In the genomic region with DNA sequence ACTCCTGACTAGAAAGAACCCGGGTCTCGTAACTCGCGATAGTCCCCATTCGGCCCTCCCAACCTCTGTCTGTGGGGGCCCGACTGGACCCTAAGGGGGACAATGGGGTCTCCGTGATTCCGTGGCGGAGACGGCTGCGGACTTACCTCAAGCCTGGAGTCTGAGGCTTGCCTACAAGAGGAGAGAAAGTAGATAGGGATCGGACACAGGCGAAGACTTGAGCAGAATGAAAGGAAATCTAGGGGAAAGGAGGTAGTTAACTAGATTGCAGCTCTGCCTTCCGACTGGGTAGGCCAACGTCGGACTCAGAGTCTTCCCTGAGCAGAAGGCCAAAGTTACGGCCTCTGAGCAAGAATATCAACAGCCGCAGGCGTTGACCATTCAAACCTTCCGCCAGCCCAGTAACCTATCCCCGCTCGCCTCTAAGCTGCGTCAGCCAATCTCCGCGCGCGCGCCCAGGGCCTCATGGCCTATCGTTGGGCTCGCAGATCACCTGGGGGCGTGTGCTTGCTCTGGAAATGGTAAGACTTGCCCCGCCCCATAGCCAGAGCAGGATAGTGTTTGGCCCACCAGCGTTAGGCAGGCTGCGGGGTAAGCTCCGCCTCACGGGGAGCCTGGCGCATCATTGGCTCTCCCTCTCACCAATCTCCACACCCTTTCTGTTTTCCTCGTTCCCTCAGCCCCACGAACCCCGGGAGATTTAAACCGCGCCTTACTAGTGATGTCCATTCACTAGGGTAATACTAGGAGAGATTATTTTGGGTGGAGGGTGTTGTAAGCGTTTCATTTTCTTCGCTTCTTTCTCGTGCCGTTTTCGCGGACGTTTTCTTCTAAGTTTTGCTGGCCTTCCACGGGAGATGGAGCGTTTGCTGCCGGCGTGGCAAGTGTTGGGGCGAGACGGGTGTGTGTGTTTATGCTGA, we compare ENCODE assay signal across 1 cellular context.
TF ChIP-seq lines count a peak whose summit lies in the region.

A gene (minus strand): TSS at position 356 of the 920 bp plus-strand sequence. CDS start 624 bp downstream, outside the sequence.

TF ChIP-seq in GM12878, 131 proteins besides CTCF, POLR2A, EP300 and RAD21 (continued from another document and continues in another):
- TF ChIP-seq, protein P1, sequence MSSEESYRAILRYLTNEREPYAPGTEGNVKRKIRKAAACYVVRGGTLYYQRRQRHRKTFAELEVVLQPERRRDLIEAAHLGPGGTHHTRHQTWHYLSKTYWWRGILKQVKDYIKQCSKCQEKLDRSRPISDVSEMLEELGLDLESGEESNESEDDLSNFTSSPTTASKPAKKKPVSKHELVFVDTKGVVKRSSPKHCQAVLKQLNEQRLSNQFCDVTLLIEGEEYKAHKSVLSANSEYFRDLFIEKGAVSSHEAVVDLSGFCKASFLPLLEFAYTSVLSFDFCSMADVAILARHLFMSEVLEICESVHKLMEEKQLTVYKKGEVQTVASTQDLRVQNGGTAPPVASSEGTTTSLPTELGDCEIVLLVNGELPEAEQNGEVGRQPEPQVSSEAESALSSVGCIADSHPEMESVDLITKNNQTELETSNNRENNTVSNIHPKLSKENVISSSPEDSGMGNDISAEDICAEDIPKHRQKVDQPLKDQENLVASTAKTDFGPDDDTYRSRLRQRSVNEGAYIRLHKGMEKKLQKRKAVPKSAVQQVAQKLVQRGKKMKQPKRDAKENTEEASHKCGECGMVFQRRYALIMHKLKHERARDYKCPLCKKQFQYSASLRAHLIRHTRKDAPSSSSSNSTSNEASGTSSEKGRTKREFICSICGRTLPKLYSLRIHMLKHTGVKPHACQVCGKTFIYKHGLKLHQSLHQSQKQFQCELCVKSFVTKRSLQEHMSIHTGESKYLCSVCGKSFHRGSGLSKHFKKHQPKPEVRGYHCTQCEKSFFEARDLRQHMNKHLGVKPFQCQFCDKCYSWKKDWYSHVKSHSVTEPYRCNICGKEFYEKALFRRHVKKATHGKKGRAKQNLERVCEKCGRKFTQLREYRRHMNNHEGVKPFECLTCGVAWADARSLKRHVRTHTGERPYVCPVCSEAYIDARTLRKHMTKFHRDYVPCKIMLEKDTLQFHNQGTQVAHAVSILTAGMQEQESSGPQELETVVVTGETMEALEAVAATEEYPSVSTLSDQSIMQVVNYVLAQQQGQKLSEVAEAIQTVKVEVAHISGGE (CRISPR knock-in tag; IDR thresholded peaks at IDR 0.05) = no peak
- TF ChIP-seq HDGF (IDR thresholded peaks at IDR 0.05) (peak; percentile 97; the same call in 1 of the 2 replicates), ZNF622 (IDR thresholded peaks at IDR 0.05) (no peak), FOXK2 (IDR thresholded peaks at IDR 0.05) (peak; percentile 91), ZZZ3 (IDR thresholded peaks at IDR 0.05; ENCODE audit: control insufficient read depth, insufficient read length, low read depth) (no peak), EGR1 (IDR thresholded peaks at IDR 0.05; ENCODE audit: borderline replicate concordance in 1 of 2, low read depth in 2 of 2, low read length in 2 of 2) (no peak), HDAC2 (IDR thresholded peaks at IDR 0.05) (no peak), JUND (IDR thresholded peaks at IDR 0.05; ENCODE audit: low read depth, low read length) (no peak), LARP7 (IDR thresholded peaks at IDR 0.05) (no peak), WRNIP1 (IDR thresholded peaks at IDR 0.05; ENCODE audit: borderline replicate concordance, low read depth, low read length) (no peak), KAT2A (conservative IDR thresholded peaks at IDR 0.05; ENCODE audit: control insufficient read depth, low read depth, low read length) (no peak), RBBP5 (conservative IDR thresholded peaks at IDR 0.05) (no peak), NFIC (IDR thresholded peaks at IDR 0.05; ENCODE audit: low read depth, low read length) (no peak), CREB1 (IDR thresholded peaks at IDR 0.05; ENCODE audit: low read depth) (peak; percentile 67; the same call in 1 of the 2 replicates), PAX5 (IDR thresholded peaks at IDR 0.05; ENCODE audit: borderline replicate concordance, low read depth, low read length) (peak; percentile 73; the same call in 1 of the 2 replicates), CBX3 (IDR thresholded peaks at IDR 0.05; ENCODE audit: borderline replicate concordance, low read depth) (no peak), RB1 (IDR thresholded peaks at IDR 0.05; ENCODE audit: borderline replicate concordance) (no peak), TAF1 (IDR thresholded peaks at IDR 0.05; ENCODE audit: borderline replicate concordance, low read depth, low read length) (no peak), POLR2AphosphoS5 (IDR thresholded peaks at IDR 0.05; ENCODE audit: low read length) (peak; percentile 74), RFX5 (IDR thresholded peaks at IDR 0.05; ENCODE audit: low read depth, low read length) (0 out of 2 replicates have a peak, but pooled peaks have one; percentile 51), NRF1 (conservative IDR thresholded peaks at IDR 0.05; ENCODE audit: low read depth, low read length) (0 out of 2 replicates have a peak, but pooled peaks have one; percentile 46), RUNX3 (IDR thresholded peaks at IDR 0.05; ENCODE audit: low read length) (no peak), SP1 (IDR thresholded peaks at IDR 0.05; ENCODE audit: low read depth, low read length) (peak; percentile 96), ESRRA (IDR thresholded peaks at IDR 0.05; ENCODE audit: low read length) (0 out of 2 replicates have a peak, but pooled peaks have one; percentile 14), MYC (IDR thresholded peaks at IDR 0.05; ENCODE audit: insufficient read depth, insufficient read length, insufficient replicate concordance, low read length, severe bottlenecking) (no peak), SIN3A (IDR thresholded peaks at IDR 0.05; ENCODE audit: low read depth, low read length) (peak; percentile 100), SUZ12 (IDR thresholded peaks at IDR 0.05; ENCODE audit: unreplicated experiment) (no peak), HCFC1 (IDR thresholded peaks at IDR 0.05; ENCODE audit: low read length) (no peak)
- TF ChIP-seq, protein P2, sequence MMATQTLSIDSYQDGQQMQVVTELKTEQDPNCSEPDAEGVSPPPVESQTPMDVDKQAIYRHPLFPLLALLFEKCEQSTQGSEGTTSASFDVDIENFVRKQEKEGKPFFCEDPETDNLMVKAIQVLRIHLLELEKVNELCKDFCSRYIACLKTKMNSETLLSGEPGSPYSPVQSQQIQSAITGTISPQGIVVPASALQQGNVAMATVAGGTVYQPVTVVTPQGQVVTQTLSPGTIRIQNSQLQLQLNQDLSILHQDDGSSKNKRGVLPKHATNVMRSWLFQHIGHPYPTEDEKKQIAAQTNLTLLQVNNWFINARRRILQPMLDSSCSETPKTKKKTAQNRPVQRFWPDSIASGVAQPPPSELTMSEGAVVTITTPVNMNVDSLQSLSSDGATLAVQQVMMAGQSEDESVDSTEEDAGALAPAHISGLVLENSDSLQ (IDR thresholded peaks at IDR 0.05) = 0 out of 2 replicates have a peak, but pooled peaks have one; percentile 33
- TF ChIP-seq, protein P3, sequence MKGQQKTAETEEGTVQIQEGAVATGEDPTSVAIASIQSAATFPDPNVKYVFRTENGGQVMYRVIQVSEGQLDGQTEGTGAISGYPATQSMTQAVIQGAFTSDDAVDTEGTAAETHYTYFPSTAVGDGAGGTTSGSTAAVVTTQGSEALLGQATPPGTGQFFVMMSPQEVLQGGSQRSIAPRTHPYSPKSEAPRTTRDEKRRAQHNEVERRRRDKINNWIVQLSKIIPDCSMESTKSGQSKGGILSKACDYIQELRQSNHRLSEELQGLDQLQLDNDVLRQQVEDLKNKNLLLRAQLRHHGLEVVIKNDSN (IDR thresholded peaks at IDR 0.05; ENCODE audit: borderline replicate concordance, extremely low read length, insufficient read depth, low read depth, low read length) = peak; percentile 48
- TF ChIP-seq, protein P4, sequence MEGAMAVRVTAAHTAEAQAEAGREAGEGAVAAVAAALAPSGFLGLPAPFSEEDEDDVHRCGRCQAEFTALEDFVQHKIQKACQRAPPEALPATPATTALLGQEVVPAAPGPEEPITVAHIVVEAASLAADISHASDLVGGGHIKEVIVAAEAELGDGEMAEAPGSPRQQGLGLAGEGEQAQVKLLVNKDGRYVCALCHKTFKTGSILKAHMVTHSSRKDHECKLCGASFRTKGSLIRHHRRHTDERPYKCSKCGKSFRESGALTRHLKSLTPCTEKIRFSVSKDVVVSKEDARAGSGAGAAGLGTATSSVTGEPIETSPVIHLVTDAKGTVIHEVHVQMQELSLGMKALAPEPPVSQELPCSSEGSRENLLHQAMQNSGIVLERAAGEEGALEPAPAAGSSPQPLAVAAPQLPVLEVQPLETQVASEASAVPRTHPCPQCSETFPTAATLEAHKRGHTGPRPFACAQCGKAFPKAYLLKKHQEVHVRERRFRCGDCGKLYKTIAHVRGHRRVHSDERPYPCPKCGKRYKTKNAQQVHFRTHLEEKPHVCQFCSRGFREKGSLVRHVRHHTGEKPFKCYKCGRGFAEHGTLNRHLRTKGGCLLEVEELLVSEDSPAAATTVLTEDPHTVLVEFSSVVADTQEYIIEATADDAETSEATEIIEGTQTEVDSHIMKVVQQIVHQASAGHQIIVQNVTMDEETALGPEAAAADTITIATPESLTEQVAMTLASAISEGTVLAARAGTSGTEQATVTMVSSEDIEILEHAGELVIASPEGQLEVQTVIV (IDR thresholded peaks at IDR 0.05; ENCODE audit: borderline replicate concordance, partially characterized antibody) = no peak
- TF ChIP-seq, protein P5, sequence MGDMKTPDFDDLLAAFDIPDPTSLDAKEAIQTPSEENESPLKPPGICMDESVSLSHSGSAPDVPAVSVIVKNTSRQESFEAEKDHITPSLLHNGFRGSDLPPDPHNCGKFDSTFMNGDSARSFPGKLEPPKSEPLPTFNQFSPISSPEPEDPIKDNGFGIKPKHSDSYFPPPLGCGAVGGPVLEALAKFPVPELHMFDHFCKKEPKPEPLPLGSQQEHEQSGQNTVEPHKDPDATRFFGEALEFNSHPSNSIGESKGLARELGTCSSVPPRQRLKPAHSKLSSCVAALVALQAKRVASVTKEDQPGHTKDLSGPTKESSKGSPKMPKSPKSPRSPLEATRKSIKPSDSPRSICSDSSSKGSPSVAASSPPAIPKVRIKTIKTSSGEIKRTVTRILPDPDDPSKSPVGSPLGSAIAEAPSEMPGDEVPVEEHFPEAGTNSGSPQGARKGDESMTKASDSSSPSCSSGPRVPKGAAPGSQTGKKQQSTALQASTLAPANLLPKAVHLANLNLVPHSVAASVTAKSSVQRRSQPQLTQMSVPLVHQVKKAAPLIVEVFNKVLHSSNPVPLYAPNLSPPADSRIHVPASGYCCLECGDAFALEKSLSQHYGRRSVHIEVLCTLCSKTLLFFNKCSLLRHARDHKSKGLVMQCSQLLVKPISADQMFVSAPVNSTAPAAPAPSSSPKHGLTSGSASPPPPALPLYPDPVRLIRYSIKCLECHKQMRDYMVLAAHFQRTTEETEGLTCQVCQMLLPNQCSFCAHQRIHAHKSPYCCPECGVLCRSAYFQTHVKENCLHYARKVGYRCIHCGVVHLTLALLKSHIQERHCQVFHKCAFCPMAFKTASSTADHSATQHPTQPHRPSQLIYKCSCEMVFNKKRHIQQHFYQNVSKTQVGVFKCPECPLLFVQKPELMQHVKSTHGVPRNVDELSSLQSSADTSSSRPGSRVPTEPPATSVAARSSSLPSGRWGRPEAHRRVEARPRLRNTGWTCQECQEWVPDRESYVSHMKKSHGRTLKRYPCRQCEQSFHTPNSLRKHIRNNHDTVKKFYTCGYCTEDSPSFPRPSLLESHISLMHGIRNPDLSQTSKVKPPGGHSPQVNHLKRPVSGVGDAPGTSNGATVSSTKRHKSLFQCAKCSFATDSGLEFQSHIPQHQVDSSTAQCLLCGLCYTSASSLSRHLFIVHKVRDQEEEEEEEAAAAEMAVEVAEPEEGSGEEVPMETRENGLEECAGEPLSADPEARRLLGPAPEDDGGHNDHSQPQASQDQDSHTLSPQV (IDR thresholded peaks at IDR 0.05) = no peak
- TF ChIP-seq, protein P6, sequence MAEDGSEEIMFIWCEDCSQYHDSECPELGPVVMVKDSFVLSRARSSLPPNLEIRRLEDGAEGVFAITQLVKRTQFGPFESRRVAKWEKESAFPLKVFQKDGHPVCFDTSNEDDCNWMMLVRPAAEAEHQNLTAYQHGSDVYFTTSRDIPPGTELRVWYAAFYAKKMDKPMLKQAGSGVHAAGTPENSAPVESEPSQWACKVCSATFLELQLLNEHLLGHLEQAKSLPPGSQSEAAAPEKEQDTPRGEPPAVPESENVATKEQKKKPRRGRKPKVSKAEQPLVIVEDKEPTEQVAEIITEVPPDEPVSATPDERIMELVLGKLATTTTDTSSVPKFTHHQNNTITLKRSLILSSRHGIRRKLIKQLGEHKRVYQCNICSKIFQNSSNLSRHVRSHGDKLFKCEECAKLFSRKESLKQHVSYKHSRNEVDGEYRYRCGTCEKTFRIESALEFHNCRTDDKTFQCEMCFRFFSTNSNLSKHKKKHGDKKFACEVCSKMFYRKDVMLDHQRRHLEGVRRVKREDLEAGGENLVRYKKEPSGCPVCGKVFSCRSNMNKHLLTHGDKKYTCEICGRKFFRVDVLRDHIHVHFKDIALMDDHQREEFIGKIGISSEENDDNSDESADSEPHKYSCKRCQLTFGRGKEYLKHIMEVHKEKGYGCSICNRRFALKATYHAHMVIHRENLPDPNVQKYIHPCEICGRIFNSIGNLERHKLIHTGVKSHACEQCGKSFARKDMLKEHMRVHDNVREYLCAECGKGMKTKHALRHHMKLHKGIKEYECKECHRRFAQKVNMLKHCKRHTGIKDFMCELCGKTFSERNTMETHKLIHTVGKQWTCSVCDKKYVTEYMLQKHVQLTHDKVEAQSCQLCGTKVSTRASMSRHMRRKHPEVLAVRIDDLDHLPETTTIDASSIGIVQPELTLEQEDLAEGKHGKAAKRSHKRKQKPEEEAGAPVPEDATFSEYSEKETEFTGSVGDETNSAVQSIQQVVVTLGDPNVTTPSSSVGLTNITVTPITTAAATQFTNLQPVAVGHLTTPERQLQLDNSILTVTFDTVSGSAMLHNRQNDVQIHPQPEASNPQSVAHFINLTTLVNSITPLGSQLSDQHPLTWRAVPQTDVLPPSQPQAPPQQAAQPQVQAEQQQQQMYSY (CRISPR knock-in tag; IDR thresholded peaks at IDR 0.05) = no peak
- TF ChIP-seq, protein P7, sequence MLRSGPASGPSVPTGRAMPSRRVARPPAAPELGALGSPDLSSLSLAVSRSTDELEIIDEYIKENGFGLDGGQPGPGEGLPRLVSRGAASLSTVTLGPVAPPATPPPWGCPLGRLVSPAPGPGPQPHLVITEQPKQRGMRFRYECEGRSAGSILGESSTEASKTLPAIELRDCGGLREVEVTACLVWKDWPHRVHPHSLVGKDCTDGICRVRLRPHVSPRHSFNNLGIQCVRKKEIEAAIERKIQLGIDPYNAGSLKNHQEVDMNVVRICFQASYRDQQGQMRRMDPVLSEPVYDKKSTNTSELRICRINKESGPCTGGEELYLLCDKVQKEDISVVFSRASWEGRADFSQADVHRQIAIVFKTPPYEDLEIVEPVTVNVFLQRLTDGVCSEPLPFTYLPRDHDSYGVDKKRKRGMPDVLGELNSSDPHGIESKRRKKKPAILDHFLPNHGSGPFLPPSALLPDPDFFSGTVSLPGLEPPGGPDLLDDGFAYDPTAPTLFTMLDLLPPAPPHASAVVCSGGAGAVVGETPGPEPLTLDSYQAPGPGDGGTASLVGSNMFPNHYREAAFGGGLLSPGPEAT (IDR thresholded peaks at IDR 0.05; ENCODE audit: low read depth) = peak; percentile 89
